ENCODE assay signal across 19 cellular contexts in genomic region chr6:35238843-35239289, GRCh38. TPM values are rescaled to one million over a fixed set of nuclear protein-coding genes. Genes with fewer than 3 reads are reported as not detected.
A peak's percentile ranks its signal among the peaks of the same experiment; 100 is the strongest.
DNase-seq lines count a peak whose midpoint lies in the region; ATAC-seq and TF ChIP-seq lines count a peak whose summit lies in the region.
"Had no signal": no experiment of that assay in that cellular context is flagged by ENCODE, and none has a peak within 500 bp of the region (broad histone marks: within the 10 kb centered on the region; RNA-seq: fewer than 3 reads in every experiment).

No MANE protein-coding gene starts in this region.

- 22% methylated on average over 3 of the region's 3 CpGs for WGBS in right cardiac atrium
- WGBS in testis, 2 donors = 58 to 62% methylated on average over 3 of the region's 3 CpGs

- H3K4me3 ChIP-seq in HEK293 (ENCODE audit: low read depth, low read length) (no peak overlapping the region), ascending aorta (no peak overlapping the region), right cardiac atrium (ENCODE audit: low read length) (no peak overlapping the region), testis (no peak overlapping the region)
- H3K4me3 ChIP-seq: MG63 had no signal

- ATAC-seq in right cardiac atrium (peak; percentile 73 to 91), HG03196 (IDR thresholded peaks at IDR 0.05; ENCODE audit: unreplicated experiment) (no peak)
- ATAC-seq: Panc1; stimulated activated naive CD8-positive, alpha-beta T cell treated with anti-CD3 and anti-CD28 coated beads, Interleukin-15, Interleukin-2, amounts not matched to agents 100 U/mL and 50 U/mL, for 24 hours had no signal

- H3K27me3 ChIP-seq in ascending aorta (no peaks in the 10 kb centered on the region), right cardiac atrium (ENCODE audit: control insufficient read depth, insufficient read depth) (no peaks in the 10 kb centered on the region), testis (no peaks in the 10 kb centered on the region)
- H3K27me3 ChIP-seq: MG63 had no signal

- CTCF ChIA-PET in HEK293 (lab: Yijun Ruan, JAX) = interaction anchor here (1.1 to 9.4 kb wide), 5 partner anchors 18 to 103 kb away, joined by 3 to 191 read pairs (median 64); partner anchors contain the start of genes SCUBE3 and ZNF76

- H3K9me3 ChIP-seq in HEK293 (ENCODE audit: control insufficient read depth, insufficient read depth, low read depth, low read length) = no peaks in the 10 kb centered on the region
- no peaks in the 10 kb centered on the region for H3K9me3 ChIP-seq in ascending aorta
- no peaks in the 10 kb centered on the region for H3K9me3 ChIP-seq in right cardiac atrium (ENCODE audit: control insufficient read depth, low read length)
- no peaks in the 10 kb centered on the region for H3K9me3 ChIP-seq in testis

- no peak for TF ChIP-seq POLR2A in testis (IDR thresholded peaks at IDR 0.05)

- peak; percentile 42 to 86 for DNase-seq in ascending aorta (ENCODE audit: low spot score in 2 of 2)
- DNase-seq in right cardiac atrium = peak; percentile 79 to 93 (median 93)
- DNase-seq in pulmonary artery endothelial cell (ENCODE audit: low read depth, low spot score) = peak; percentile 80
- DNase-seq in ecto neural progenitor cell (ENCODE audit: low spot score) = no peak
- no peak for DNase-seq in 8988T
- DNase-seq in testis = no peak
- DNase-seq: activated CD4-positive, alpha-beta memory T cell treated with anti-CD3 and anti-CD28 coated beads, Interleukin-2, amount 10 ng/mL, durations not matched to agents 7 days and 5 days; C1 segment of cervical spinal cord; EL; kidney glomerular epithelial cell; MG63; stimulated activated CD4-positive, alpha-beta T cell treated with anti-CD3 and anti-CD28 coated beads, Interleukin-4, amount 100 ng/mL, for 4 hours; stimulated activated naive CD8-positive, alpha-beta T cell treated with anti-CD3 and anti-CD28 coated beads, Interleukin-15, Interleukin-2, amounts not matched to agents 100 U/mL and 50 U/mL, for 24 hours had no signal

- no peak overlapping the region for H3K27ac ChIP-seq in HEK293 (ENCODE audit: extremely low read depth, low read depth, low read length)
- H3K27ac ChIP-seq in ascending aorta = peak overlapping the region; percentile 78 to 89
- H3K27ac ChIP-seq in right cardiac atrium (ENCODE audit: low read length) = no peak overlapping the region
- H3K27ac ChIP-seq in testis = no peak overlapping the region
- H3K27ac ChIP-seq: HL-60, parathyroid adenoma had no signal

- TF ChIP-seq CTCF in HEK293 (tag by site-specific recombination; IDR thresholded peaks at IDR 0.05) (no peak), ascending aorta (IDR thresholded peaks at IDR 0.05) (no peak), testis (IDR thresholded peaks at IDR 0.05) (no peak)

- intact Hi-C loops in ascending aorta (cut with DNase I) = loop anchor here (2.0 kb wide), 2 partner anchors 22 to 32 kb away; no protein-coding TSS in a partner anchor
- intact Hi-C loops in right cardiac atrium (cut with DNase I) = loop anchor here in 2 of 4 donors (5.0 kb wide), 2 partner anchors 92 to 247 kb away; no protein-coding TSS in a partner anchor
- intact Hi-C loops in testis (cut with DNase I; ENCODE audit: low total_unique reads) = no loop called here

- H3K36me3 ChIP-seq in HEK293 (ENCODE audit: control insufficient read depth in 2 of 2, insufficient read depth in 1 of 2, low read length in 2 of 2) = peaks cover 0 to 48% of the 10 kb centered on the region in 2 experiments; a peak in 1 of 3 replicates
- H3K36me3 ChIP-seq in ascending aorta = peaks cover 43 to 58% of the 10 kb centered on the region in 2 donors
- H3K36me3 ChIP-seq in testis (ENCODE audit: low read depth, missing control alignments) = no peaks in the 10 kb centered on the region

- POLR2A ChIA-PET in HEK293 (lab: Yijun Ruan, JAX) = interaction anchor here (0.6 kb wide), 1 partner anchor 102 kb away, joined by 4 read pairs; no protein-coding TSS in a partner anchor

- H3K4me1 ChIP-seq in HEK293 (ENCODE audit: control insufficient read depth, insufficient read depth, low read length) = no peaks in the 10 kb centered on the region
- peaks cover 8 to 24% of the 10 kb centered on the region in 2 donors for H3K4me1 ChIP-seq in ascending aorta
- peaks cover 6% of the 10 kb centered on the region for H3K4me1 ChIP-seq in right cardiac atrium (ENCODE audit: control insufficient read depth, insufficient read depth, low read length)
- no peaks in the 10 kb centered on the region for H3K4me1 ChIP-seq in testis
- H3K4me1 ChIP-seq: parathyroid adenoma had no signal

TF ChIP-seq in HEK293, 187 proteins besides CTCF, POLR2A, EP300 and RAD21 (continues in another document):
- TF ChIP-seq INSM2 (tag by site-specific recombination; IDR thresholded peaks at IDR 0.05) (no peak), ZNF350 (tag by site-specific recombination; IDR thresholded peaks at IDR 0.05) (no peak), ZNF341 (tag by site-specific recombination; IDR thresholded peaks at IDR 0.05; ENCODE audit: low read depth) (0 out of 2 replicates have a peak, but pooled peaks have one; percentile 19), ZFP69B (tag by site-specific recombination; IDR thresholded peaks at IDR 0.05) (no peak), GLIS1 (tag by site-specific recombination; IDR thresholded peaks at IDR 0.05) (peak; percentile 65), BCL11A (tag by site-specific recombination; IDR thresholded peaks at IDR 0.05; ENCODE audit: low read depth) (no peak), ZFHX2 (tag by site-specific recombination; conservative IDR thresholded peaks at IDR 0.05) (no peak), ZNF645 (tag by site-specific recombination; IDR thresholded peaks at IDR 0.05) (no peak), KLF1 (tag by site-specific recombination; IDR thresholded peaks at IDR 0.05) (no peak)
- TF ChIP-seq, protein P1, sequence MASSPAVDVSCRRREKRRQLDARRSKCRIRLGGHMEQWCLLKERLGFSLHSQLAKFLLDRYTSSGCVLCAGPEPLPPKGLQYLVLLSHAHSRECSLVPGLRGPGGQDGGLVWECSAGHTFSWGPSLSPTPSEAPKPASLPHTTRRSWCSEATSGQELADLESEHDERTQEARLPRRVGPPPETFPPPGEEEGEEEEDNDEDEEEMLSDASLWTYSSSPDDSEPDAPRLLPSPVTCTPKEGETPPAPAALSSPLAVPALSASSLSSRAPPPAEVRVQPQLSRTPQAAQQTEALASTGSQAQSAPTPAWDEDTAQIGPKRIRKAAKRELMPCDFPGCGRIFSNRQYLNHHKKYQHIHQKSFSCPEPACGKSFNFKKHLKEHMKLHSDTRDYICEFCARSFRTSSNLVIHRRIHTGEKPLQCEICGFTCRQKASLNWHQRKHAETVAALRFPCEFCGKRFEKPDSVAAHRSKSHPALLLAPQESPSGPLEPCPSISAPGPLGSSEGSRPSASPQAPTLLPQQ (tag by site-specific recombination; IDR thresholded peaks at IDR 0.05) = no peak

RNA-seq across cellular contexts. Expression of gene ZNF76, which starts 20.7 kb away (rescaled TPM):
- total RNA-seq in ascending aorta (55.7 TPM), right cardiac atrium (10 to 100 TPM; 28.6 to 44.4 (median 38.2) TPM), pulmonary artery endothelial cell (20.5 and 21.6 TPM in 2 replicates), testis (10 to 100 TPM; 81.3 to 97.3 TPM)
- polyA plus RNA-seq in right cardiac atrium (35.8 TPM), testis (ENCODE audit: insufficient read depth, low read depth, low replicate concordance) (76.9 TPM)

RNA-seq across cellular contexts. Expression of gene SCUBE3, which starts 25.1 kb away (rescaled TPM):
- total RNA-seq in ascending aorta (29.5 TPM), right cardiac atrium (under 1 TPM; 0.25 to 0.86 (median 0.49) TPM), pulmonary artery endothelial cell (0.26 and 0.53 TPM in 2 replicates), testis (1 to 10 TPM; 1.7 to 2.0 TPM)
- polyA plus RNA-seq in right cardiac atrium (0.38 TPM), testis (ENCODE audit: insufficient read depth, low read depth, low replicate concordance) (2.2 TPM)
- total RNA-seq: activated CD4-positive, alpha-beta memory T cell treated with anti-CD3 and anti-CD28 coated beads, Interleukin-2, amount 10 ng/mL, durations not matched to agents 7 days and 5 days; T-helper 2 cell treated with Interferon-gamma antibody and Interleukin-4, amounts not matched to agents 100 ng/mL and 5 ng/mL, for 36 hours had no signal

RNA-seq across cellular contexts. Expression of gene DEF6, which starts 58.8 kb away (rescaled TPM):
- total RNA-seq in ascending aorta = 20.1 TPM
- total RNA-seq in right cardiac atrium = 1 to 10 TPM; 2.2 to 3.6 (median 2.7) TPM
- 1.3 TPM for polyA plus RNA-seq in right cardiac atrium
- total RNA-seq in pulmonary artery endothelial cell = 0.25 and 0.26 TPM in 2 replicates
- total RNA-seq in testis = 10 to 100 TPM; 13.1 to 20.9 TPM
- polyA plus RNA-seq in testis (ENCODE audit: insufficient read depth, low read depth, low replicate concordance) = 29.5 TPM

Comparison
In these comparisons a context has a peak if more than half of its experiments do, and no peak if none do; other contexts are left out.
1. H3K27ac ChIP-seq: peak in ascending aorta (2 of 2); none in HEK293 (single experiment), right cardiac atrium (single experiment) and testis (0 of 2).
2. DNase-seq: peak in ascending aorta (2 of 2), right cardiac atrium (3 of 3) and pulmonary artery endothelial cell (single experiment); none in ecto neural progenitor cell (single experiment), 8988T (single experiment) and testis (single experiment).
3. RNA of gene SCUBE3, which starts 25.1 kb away (total RNA-seq): 29.5 TPM in ascending aorta (single experiment); 1.7 to 2.0 TPM in testis, 0.25 to 0.86 TPM in right cardiac atrium and 0.26 to 0.53 TPM in pulmonary artery endothelial cell; every median in the first group is over 10 times any median in the second.